In the genomic region with DNA sequence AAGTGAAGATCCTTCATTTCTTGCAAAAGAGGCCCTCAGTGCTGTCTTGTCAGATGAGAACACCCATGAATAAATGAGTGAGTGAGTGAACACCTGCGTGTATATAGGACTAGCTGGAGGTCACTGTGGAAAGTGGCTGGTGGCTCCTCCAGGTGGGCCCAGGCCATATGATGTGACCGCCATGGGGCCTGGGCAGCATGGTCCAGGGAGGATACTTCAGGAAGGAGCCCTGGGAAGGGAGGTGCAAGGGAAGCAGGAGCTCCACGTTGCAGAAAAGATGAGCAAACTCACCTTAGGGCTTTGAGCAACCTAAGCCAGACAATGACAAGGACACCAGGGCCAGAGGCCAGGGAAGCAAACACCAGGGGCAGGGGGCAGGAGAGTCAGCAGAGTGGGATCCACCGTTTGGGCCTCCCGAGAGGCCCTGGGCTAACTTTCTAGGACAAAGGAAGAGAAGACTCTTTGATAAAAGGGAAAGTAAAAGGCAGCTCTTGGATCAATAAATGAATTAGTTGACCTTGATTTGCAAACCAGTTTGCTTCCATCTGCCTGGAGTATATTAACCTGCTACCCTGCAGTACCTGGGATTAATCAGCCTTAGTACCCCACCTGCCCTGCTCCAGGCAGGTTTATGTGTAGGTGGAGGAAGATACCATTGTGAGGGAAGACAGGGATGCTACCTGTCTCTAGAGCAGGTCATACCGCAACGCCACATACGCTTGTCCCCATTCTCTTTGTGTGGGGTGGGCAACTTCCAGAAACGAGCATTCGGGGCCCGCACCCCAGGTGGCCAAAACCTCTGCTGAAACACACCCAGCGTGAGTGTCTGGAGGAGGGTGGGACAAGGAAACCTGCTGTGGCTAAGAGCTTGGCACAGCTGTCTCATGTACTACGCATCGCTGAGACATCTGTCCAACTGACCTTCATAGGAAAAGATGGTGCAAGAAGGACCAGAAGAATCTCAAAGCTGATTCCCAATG, we compare ENCODE assay signal across 24 cellular contexts. TPM values are rescaled to one million over a fixed set of nuclear protein-coding genes. Genes with fewer than 3 reads are reported as not detected.
DNase-seq lines count a peak whose midpoint lies in the region; TF ChIP-seq lines count a peak whose summit lies in the region.
"Had no signal": no experiment of that assay in that cellular context is flagged by ENCODE, and none has a peak within 500 bp of the region (broad histone marks: within the 10 kb centered on the region; RNA-seq: fewer than 3 reads in every experiment).

No MANE protein-coding gene starts in this region.

- no peak for TF ChIP-seq EP300 in stomach (IDR thresholded peaks at IDR 0.05)

- H3K27ac ChIP-seq in Peyer's patch (no peak overlapping the region), neuronal stem cell (replicated peaks; ENCODE audit: low read length) (no peak overlapping the region), stomach (no peak overlapping the region)
- H3K27ac ChIP-seq: GM23248, RWPE1 had no signal

- H3K79me1 ChIP-seq in neuronal stem cell (ENCODE audit: low read depth, low read length): peaks cover 2% of the 10 kb centered on the region

- H3K27me3 ChIP-seq in Peyer's patch: no peaks in the 10 kb centered on the region
- peaks cover 0 to 10% (median 0%) of the 10 kb centered on the region in 3 experiments for H3K27me3 ChIP-seq in neuronal stem cell (ENCODE audit: control insufficient read depth in 3 of 3, insufficient read depth in 3 of 3, low read depth in 1 of 3, low read length in 3 of 3)
- peaks cover 0 to 67% (median 0%) of the 10 kb centered on the region in 3 donors for H3K27me3 ChIP-seq in stomach

- no peak overlapping the region for H3K4ac ChIP-seq in neuronal stem cell (ENCODE audit: low read length)

- no peak overlapping the region for H3K9ac ChIP-seq in neuronal stem cell (ENCODE audit: low read depth, low read length, poor library complexity)
- H3K9ac ChIP-seq: GM23248 had no signal

- DNase-seq in activated effector memory CD4-positive, alpha-beta T cell treated with anti-CD3 and anti-CD28 coated beads, Interleukin-2, amount 50 U/mL, for 16 hours: peak; percentile 54
- DNase-seq in activated effector memory CD4-positive, alpha-beta T cell treated with Interleukin-2 at 50 U/mL for 16 hours: no peak
- DNase-seq in Peyer's patch: peak in 2 of 3 donors; percentile 12 to 23
- no peak for DNase-seq in neuronal stem cell (ENCODE audit: low spot score)
- peak; percentile 15 for DNase-seq in stomach
- DNase-seq in hippocampal formation (lab: John Stamatoyannopoulos, UW): no peak
- DNase-seq in AML-193 (lab: John Stamatoyannopoulos, UW): no peak
- no peak for DNase-seq in stimulated activated CD4-positive, alpha-beta T cell treated with anti-CD3 and anti-CD28 coated beads, Interleukin-15, amount 100 ng/mL, for 24 hours
- DNase-seq: Calu3, DMS53, EL, GM23248, HCEC 1CT, MM.1S, NCI-H1092, NCI-H1436 treated with DMSO at 0.1 percent for 48 hours, NCI-H2029, NCI-H345, NCI-H524 treated with DMSO at 0.1 percent for 48 hours, PC-3 had no signal

- H3K4me1 ChIP-seq in Peyer's patch (no peaks in the 10 kb centered on the region), neuronal stem cell (ENCODE audit: control insufficient read depth in 2 of 2, insufficient read depth in 1 of 2, low read depth in 1 of 2, low read length in 2 of 2) (no peaks in the 10 kb centered on the region), stomach (no peaks in the 10 kb centered on the region)

- H2BK15ac ChIP-seq in neuronal stem cell (ENCODE audit: low read length): no peak overlapping the region

- H2BK120ac ChIP-seq in neuronal stem cell (ENCODE audit: low read depth, low read length): no peak overlapping the region

- no peak overlapping the region for H4K91ac ChIP-seq in neuronal stem cell (ENCODE audit: low read depth, low read length, poor library complexity)

- no peak overlapping the region for H2AK5ac ChIP-seq in neuronal stem cell (ENCODE audit: low read depth, low read length)

- no peak overlapping the region for H2BK12ac ChIP-seq in neuronal stem cell (ENCODE audit: low read length)

- WGBS in neuronal stem cell (ENCODE audit: extremely low coverage in 2 of 2, insufficient read length in 2 of 2, insufficient replicate concordance in 1 of 2), 2 donors: no CpG with 5 or more reads among the region's 14 CpGs
- 78 to 84% (median 80%) methylated on average over 14 of the region's 14 CpGs for WGBS in stomach, 5 donors

- no peaks in the 10 kb centered on the region for H3K9me3 ChIP-seq in Peyer's patch
- H3K9me3 ChIP-seq in neuronal stem cell (replicated peaks in 1 of 2; ENCODE audit: control insufficient read depth in 2 of 2, insufficient read depth in 1 of 2, low read depth in 1 of 2, low read length in 2 of 2): no peaks in the 10 kb centered on the region
- H3K9me3 ChIP-seq in stomach: no peaks in the 10 kb centered on the region

- H3K18ac ChIP-seq in neuronal stem cell (ENCODE audit: low read length): peak overlapping the region; percentile 79

- no peak overlapping the region for H2AFZ ChIP-seq in neuronal stem cell (ENCODE audit: low read length)
- H2AFZ ChIP-seq: GM23248 had no signal

- H4K8ac ChIP-seq in neuronal stem cell (ENCODE audit: low read depth, low read length): no peak overlapping the region

- TF ChIP-seq POLR2A in Peyer's patch (IDR thresholded peaks at IDR 0.05): no peak
- TF ChIP-seq POLR2A in stomach (IDR thresholded peaks at IDR 0.05): no peak

- H2BK5ac ChIP-seq in neuronal stem cell (ENCODE audit: low read length): no peak overlapping the region

- TF ChIP-seq CTCF in Peyer's patch (IDR thresholded peaks at IDR 0.05) (no peak), stomach (IDR thresholded peaks at IDR 0.05) (no peak)

- no peak overlapping the region for H3K23ac ChIP-seq in neuronal stem cell (ENCODE audit: low read depth, low read length, poor library complexity)

- H3K14ac ChIP-seq in neuronal stem cell (ENCODE audit: low read length): no peak overlapping the region

- H3K4me3 ChIP-seq in Peyer's patch (no peak overlapping the region), neuronal stem cell (ENCODE audit: low read length in 2 of 2) (no peak overlapping the region), stomach (no peak overlapping the region)
- H3K4me3 ChIP-seq: GM12878, GM23248 had no signal

- intact Hi-C loops in stomach (cut with DNase I; ENCODE audit: low total_unique reads): no loop called here

- H3K36me3 ChIP-seq in Peyer's patch: no peaks in the 10 kb centered on the region
- H3K36me3 ChIP-seq in neuronal stem cell (replicated peaks in 1 of 2; ENCODE audit: control insufficient read depth in 2 of 2, insufficient read depth in 2 of 2, low read length in 2 of 2): no peaks in the 10 kb centered on the region
- no peaks in the 10 kb centered on the region for H3K36me3 ChIP-seq in stomach

- no peak overlapping the region for H3K4me2 ChIP-seq in neuronal stem cell (ENCODE audit: insufficient read depth, low read length, poor library complexity, severe bottlenecking)

RNA-seq across cellular contexts. Expression of a gene that starts 51.4 kb away (rescaled TPM):
- total RNA-seq in Peyer's patch (1 to 10 TPM; 2.5 to 5.8 (median 4.9) TPM), stomach (10 to 100 TPM in 2 of 5 donors, 1 to 10 TPM in 1, under 1 TPM in 1, not detected in 1; 0.29 to 58.3 (median 8.1) TPM)
- polyA plus RNA-seq in neuronal stem cell (2013, experiment 1 of 2): 5.8 TPM
- polyA plus RNA-seq in neuronal stem cell (2013, experiment 2 of 2): 5.8 TPM
- 10 to 100 TPM in 2 of 3 donors, 1 to 10 TPM in 1; 4.4 to 10.8 (median 10.5) TPM for polyA plus RNA-seq in stomach
- total RNA-seq: CD8-positive, alpha-beta T cell; GM12878; LHCN-M2 had no signal
- polyA plus RNA-seq: GM12878 had no signal

Comparison
In these comparisons a context has a peak if more than half of its experiments do, and no peak if none do; other contexts are left out.
1. DNase-seq: peak in activated effector memory CD4-positive, alpha-beta T cell treated with anti-CD3 and anti-CD28 coated beads, Interleukin-2, amount 50 U/mL, for 16 hours (single experiment), Peyer's patch (2 of 3) and stomach (single experiment); none in activated effector memory CD4-positive, alpha-beta T cell treated with Interleukin-2 at 50 U/mL for 16 hours (single experiment), neuronal stem cell (single experiment), hippocampal formation (0 of 2), AML-193 (0 of 2) and stimulated activated CD4-positive, alpha-beta T cell treated with anti-CD3 and anti-CD28 coated beads, Interleukin-15, amount 100 ng/mL, for 24 hours (single experiment).